In the genomic region with DNA sequence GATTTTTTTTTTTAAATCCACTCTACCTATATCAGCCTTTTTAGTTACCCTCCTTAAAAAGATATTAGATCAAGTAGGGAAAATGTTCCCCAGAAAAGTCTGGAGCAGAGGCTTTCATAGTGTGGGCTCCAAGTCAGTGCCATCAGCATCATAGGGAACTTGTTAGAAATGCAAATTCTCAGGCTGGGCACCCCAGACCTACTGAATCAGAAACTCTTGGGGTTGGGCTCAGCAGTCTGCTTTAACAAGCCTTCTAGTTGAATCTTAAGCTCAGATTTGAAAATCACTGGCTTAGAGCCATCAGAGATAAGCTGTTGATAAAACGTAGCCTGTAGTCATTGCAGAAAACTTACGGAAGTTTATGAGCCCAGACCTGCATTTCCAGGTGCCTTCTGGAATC, we compare ENCODE assay signal across 1 cellular context.
TF ChIP-seq lines count a peak whose summit lies in the region.

No MANE protein-coding gene starts in this region.

TF ChIP-seq in GM23338, 12 proteins besides CTCF, POLR2A, EP300 and RAD21 (continued from another document):
- TF ChIP-seq, protein P1, sequence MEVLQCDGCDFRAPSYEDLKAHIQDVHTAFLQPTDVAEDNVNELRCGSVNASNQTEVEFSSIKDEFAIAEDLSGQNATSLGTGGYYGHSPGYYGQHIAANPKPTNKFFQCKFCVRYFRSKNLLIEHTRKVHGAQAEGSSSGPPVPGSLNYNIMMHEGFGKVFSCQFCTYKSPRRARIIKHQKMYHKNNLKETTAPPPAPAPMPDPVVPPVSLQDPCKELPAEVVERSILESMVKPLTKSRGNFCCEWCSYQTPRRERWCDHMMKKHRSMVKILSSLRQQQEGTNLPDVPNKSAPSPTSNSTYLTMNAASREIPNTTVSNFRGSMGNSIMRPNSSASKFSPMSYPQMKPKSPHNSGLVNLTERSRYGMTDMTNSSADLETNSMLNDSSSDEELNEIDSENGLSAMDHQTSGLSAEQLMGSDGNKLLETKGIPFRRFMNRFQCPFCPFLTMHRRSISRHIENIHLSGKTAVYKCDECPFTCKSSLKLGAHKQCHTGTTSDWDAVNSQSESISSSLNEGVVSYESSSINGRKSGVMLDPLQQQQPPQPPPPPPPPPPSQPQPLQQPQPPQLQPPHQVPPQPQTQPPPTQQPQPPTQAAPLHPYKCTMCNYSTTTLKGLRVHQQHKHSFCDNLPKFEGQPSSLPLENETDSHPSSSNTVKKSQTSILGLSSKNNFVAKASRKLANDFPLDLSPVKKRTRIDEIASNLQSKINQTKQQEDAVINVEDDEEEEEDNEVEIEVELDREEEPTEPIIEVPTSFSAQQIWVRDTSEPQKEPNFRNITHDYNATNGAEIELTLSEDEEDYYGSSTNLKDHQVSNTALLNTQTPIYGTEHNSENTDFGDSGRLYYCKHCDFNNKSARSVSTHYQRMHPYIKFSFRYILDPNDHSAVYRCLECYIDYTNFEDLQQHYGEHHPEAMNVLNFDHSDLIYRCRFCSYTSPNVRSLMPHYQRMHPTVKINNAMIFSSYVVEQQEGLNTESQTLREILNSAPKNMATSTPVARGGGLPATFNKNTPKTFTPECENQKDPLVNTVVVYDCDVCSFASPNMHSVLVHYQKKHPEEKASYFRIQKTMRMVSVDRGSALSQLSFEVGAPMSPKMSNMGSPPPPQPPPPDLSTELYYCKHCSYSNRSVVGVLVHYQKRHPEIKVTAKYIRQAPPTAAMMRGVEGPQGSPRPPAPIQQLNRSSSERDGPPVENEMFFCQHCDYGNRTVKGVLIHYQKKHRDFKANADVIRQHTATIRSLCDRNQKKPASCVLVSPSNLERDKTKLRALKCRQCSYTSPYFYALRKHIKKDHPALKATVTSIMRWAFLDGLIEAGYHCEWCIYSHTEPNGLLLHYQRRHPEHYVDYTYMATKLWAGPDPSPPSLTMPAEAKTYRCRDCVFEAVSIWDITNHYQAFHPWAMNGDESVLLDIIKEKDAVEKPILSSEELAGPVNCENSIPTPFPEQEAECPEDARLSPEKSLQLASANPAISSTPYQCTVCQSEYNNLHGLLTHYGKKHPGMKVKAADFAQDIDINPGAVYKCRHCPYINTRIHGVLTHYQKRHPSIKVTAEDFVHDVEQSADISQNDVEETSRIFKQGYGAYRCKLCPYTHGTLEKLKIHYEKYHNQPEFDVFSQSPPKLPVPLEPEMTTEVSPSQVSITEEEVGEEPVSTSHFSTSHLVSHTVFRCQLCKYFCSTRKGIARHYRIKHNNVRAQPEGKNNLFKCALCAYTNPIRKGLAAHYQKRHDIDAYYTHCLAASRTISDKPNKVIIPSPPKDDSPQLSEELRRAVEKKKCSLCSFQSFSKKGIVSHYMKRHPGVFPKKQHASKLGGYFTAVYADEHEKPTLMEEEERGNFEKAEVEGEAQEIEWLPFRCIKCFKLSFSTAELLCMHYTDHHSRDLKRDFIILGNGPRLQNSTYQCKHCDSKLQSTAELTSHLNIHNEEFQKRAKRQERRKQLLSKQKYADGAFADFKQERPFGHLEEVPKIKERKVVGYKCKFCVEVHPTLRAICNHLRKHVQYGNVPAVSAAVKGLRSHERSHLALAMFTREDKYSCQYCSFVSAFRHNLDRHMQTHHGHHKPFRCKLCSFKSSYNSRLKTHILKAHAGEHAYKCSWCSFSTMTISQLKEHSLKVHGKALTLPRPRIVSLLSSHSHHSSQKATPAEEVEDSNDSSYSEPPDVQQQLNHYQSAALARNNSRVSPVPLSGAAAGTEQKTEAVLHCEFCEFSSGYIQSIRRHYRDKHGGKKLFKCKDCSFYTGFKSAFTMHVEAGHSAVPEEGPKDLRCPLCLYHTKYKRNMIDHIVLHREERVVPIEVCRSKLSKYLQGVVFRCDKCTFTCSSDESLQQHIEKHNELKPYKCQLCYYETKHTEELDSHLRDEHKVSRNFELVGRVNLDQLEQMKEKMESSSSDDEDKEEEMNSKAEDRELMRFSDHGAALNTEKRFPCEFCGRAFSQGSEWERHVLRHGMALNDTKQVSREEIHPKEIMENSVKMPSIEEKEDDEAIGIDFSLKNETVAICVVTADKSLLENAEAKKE (CRISPR knock-in tag; IDR thresholded peaks at IDR 0.05), result no peak
- TF ChIP-seq, protein P2, sequence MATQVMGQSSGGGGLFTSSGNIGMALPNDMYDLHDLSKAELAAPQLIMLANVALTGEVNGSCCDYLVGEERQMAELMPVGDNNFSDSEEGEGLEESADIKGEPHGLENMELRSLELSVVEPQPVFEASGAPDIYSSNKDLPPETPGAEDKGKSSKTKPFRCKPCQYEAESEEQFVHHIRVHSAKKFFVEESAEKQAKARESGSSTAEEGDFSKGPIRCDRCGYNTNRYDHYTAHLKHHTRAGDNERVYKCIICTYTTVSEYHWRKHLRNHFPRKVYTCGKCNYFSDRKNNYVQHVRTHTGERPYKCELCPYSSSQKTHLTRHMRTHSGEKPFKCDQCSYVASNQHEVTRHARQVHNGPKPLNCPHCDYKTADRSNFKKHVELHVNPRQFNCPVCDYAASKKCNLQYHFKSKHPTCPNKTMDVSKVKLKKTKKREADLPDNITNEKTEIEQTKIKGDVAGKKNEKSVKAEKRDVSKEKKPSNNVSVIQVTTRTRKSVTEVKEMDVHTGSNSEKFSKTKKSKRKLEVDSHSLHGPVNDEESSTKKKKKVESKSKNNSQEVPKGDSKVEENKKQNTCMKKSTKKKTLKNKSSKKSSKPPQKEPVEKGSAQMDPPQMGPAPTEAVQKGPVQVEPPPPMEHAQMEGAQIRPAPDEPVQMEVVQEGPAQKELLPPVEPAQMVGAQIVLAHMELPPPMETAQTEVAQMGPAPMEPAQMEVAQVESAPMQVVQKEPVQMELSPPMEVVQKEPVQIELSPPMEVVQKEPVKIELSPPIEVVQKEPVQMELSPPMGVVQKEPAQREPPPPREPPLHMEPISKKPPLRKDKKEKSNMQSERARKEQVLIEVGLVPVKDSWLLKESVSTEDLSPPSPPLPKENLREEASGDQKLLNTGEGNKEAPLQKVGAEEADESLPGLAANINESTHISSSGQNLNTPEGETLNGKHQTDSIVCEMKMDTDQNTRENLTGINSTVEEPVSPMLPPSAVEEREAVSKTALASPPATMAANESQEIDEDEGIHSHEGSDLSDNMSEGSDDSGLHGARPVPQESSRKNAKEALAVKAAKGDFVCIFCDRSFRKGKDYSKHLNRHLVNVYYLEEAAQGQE (IDR thresholded peaks at IDR 0.05; ENCODE audit: unreplicated experiment), result no peak
TF ChIP-seq in GM23338: peak in this region for 0.
